Comparison of ENCODE assay signal across 8 cellular contexts in the genomic region with DNA sequence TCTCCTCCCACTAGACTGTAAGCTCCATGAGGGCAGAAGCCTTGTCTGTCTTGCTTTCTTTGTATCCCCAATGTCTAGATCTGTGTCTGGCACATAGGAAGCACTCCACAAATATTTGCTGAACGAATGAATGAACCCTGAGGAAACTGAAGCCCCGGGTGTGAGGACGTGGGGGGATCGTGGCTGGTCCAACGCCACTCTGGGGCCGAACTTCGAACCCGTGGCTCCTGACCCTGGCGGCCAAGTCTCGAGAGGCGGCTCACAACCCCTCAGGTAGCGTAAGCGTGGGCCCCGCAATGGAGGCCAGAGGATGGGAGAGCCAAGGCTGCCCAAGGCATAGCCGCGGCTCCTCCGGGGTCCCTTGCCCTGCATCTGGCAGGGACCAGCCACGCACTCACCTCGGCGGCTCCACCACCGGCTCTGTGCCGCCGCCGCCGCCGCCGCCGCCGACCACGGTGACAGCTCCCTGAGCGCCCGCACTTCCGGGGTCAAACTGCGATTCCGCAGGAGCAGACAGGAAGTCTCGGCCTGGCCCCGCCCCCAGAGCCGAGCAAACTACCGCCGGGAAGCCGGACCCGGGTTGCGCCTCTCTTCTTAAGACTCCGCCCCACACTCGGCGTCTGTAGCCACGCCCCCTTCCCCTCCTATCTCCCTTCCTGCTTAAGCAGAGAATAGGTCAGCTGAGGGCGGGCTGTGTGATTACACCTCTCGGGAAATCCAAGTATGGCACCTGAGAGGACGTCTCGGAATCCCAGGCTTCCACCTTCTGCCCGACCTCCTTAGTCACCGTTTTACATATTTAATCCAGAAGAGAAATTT. TPM values are rescaled to one million over a fixed set of nuclear protein-coding genes. Genes with fewer than 3 reads are reported as not detected.
A peak's percentile ranks its signal among the peaks of the same experiment; 100 is the strongest.
DNase-seq lines count a peak whose midpoint lies in the region; ATAC-seq lines count a peak whose summit lies in the region.

A gene with protein sequence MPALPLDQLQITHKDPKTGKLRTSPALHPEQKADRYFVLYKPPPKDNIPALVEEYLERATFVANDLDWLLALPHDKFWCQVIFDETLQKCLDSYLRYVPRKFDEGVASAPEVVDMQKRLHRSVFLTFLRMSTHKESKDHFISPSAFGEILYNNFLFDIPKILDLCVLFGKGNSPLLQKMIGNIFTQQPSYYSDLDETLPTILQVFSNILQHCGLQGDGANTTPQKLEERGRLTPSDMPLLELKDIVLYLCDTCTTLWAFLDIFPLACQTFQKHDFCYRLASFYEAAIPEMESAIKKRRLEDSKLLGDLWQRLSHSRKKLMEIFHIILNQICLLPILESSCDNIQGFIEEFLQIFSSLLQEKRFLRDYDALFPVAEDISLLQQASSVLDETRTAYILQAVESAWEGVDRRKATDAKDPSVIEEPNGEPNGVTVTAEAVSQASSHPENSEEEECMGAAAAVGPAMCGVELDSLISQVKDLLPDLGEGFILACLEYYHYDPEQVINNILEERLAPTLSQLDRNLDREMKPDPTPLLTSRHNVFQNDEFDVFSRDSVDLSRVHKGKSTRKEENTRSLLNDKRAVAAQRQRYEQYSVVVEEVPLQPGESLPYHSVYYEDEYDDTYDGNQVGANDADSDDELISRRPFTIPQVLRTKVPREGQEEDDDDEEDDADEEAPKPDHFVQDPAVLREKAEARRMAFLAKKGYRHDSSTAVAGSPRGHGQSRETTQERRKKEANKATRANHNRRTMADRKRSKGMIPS (minus strand): TSS at position 495 of the 819 bp plus-strand sequence. CDS start 5,949 bp downstream, outside the sequence.

- H4K8ac ChIP-seq in mesenchymal stem cell (ENCODE audit: low read length) = peak within 1 kb of the TSS; percentile 89

- H3K9ac ChIP-seq in NT2/D1 (ENCODE audit: insufficient read length, low read depth) (peak within 1 kb of the TSS; percentile 74), endocrine pancreas (ENCODE audit: control insufficient read depth, insufficient read depth, low read length) (peak within 1 kb of the TSS; percentile 90), mesenchymal stem cell (ENCODE audit: low read length) (peak within 1 kb of the TSS; percentile 95)

- peak; percentile 99 for DNase-seq in COR-L47 (lab: John Stamatoyannopoulos, UW)
- DNase-seq in HUDEP-2 (lab: John Stamatoyannopoulos, UW; ENCODE audit: unreplicated experiment in 76 of 76) = peak; percentile 35 to 99 (median 96)
- peak; percentile 92 for DNase-seq in NT2/D1 (ENCODE audit: low read depth, low spot score)
- peak; percentile 96 for DNase-seq in activated CD8-positive, alpha-beta memory T cell treated with anti-CD3 and anti-CD28 coated beads, Interleukin-2, amount 50 U/mL, for 1 hour (ENCODE audit: extremely low read depth)
- peak; percentile 96 for DNase-seq in mesenchymal stem cell
- DNase-seq in stimulated activated CD8-positive, alpha-beta memory T cell treated with anti-CD3 and anti-CD28 coated beads, Interleukin-12 subunit alpha, Interleukin-12 subunit beta, amount 100 ng/mL, for 4 hours (ENCODE audit: low read depth) = peak; percentile 98

- H3K4me3 ChIP-seq in NT2/D1 (ENCODE audit: insufficient read length, low read depth) (peak within 1 kb of the TSS; percentile 90), endocrine pancreas (ENCODE audit: control insufficient read depth, insufficient read depth, low read length) (peak within 1 kb of the TSS; percentile 76), mesenchymal stem cell (ENCODE audit: insufficient read depth in 1 of 2, low read depth in 1 of 2, low read length in 2 of 2) (peak within 1 kb of the TSS; percentile 84 to 86)

- peak within 1 kb of the TSS; percentile 37 for H2BK15ac ChIP-seq in mesenchymal stem cell (ENCODE audit: low read depth, poor library complexity, severe bottlenecking)

- H2BK12ac ChIP-seq in mesenchymal stem cell (ENCODE audit: low read length in 2 of 2) = peak within 1 kb of the TSS in 1 of 2 experiments; percentile 29

- H3K4me1 ChIP-seq in NT2/D1 (ENCODE audit: insufficient read depth, insufficient read length) = no peaks in the 10 kb centered on the region
- peaks cover 4% of the 10 kb centered on the region for H3K4me1 ChIP-seq in endocrine pancreas (ENCODE audit: control insufficient read depth, insufficient read depth, low read length)
- H3K4me1 ChIP-seq in mesenchymal stem cell (ENCODE audit: control insufficient read depth, insufficient read depth, low read depth, low read length) = peaks cover 7% of the 10 kb centered on the region

- H3K4me2 ChIP-seq in mesenchymal stem cell (ENCODE audit: low read length, poor library complexity, severe bottlenecking) = peak within 1 kb of the TSS; percentile 66

- H2BK5ac ChIP-seq in mesenchymal stem cell (ENCODE audit: low read depth, low read length, poor library complexity, severe bottlenecking) = peak within 1 kb of the TSS; percentile 46

- H3K14ac ChIP-seq in mesenchymal stem cell (ENCODE audit: low read length in 2 of 2) = no peak within 1 kb of the TSS

- H2AK5ac ChIP-seq in mesenchymal stem cell (ENCODE audit: low read length, severe bottlenecking) = no peak within 1 kb of the TSS

- peaks cover 25% of the 10 kb centered on the region for H3K79me1 ChIP-seq in mesenchymal stem cell (replicated peaks; ENCODE audit: low read length, poor library complexity, severe bottlenecking)

- peak within 1 kb of the TSS; percentile 59 for H4K91ac ChIP-seq in mesenchymal stem cell (ENCODE audit: low read length)

- peak within 1 kb of the TSS; percentile 59 to 85 for H3K4ac ChIP-seq in mesenchymal stem cell (ENCODE audit: low read depth in 1 of 2, low read length in 2 of 2)

- no peak within 1 kb of the TSS for H2BK120ac ChIP-seq in mesenchymal stem cell (ENCODE audit: low read depth, low read length)

- no peak within 1 kb of the TSS for H3K23ac ChIP-seq in mesenchymal stem cell (ENCODE audit: low read length in 2 of 2)

- H3K18ac ChIP-seq in mesenchymal stem cell (ENCODE audit: low read depth in 1 of 2, low read length in 2 of 2) = peak within 1 kb of the TSS; percentile 64 to 81

- H3K36me3 ChIP-seq in NT2/D1 (ENCODE audit: insufficient read depth, insufficient read length, low read length) (peaks cover 21% of the 10 kb centered on the region), endocrine pancreas (ENCODE audit: control insufficient read depth, insufficient read depth, low read length) (no peaks in the 10 kb centered on the region), mesenchymal stem cell (ENCODE audit: control insufficient read depth in 1 of 2, insufficient read depth in 2 of 2, low read depth in 1 of 2, low read length in 2 of 2) (peaks cover 5 to 22% of the 10 kb centered on the region in 2 experiments)

- H3K27me3 ChIP-seq in NT2/D1 (ENCODE audit: insufficient read depth, insufficient read length) (no peaks in the 10 kb centered on the region), endocrine pancreas (ENCODE audit: control insufficient read depth, insufficient read depth, low read length) (no peaks in the 10 kb centered on the region), mesenchymal stem cell (ENCODE audit: control insufficient read depth in 1 of 2, insufficient read depth in 1 of 2, low read length in 2 of 2) (no peaks in the 10 kb centered on the region)

- ATAC-seq in GM21381 (IDR thresholded peaks at IDR 0.05; ENCODE audit: unreplicated experiment) = peak; percentile 95

- peak within 1 kb of the TSS; percentile 44 for H3K27ac ChIP-seq in mesenchymal stem cell (ENCODE audit: low read length, poor library complexity, severe bottlenecking)

- under 1% methylated on average over 52 of the region's 53 CpGs for WGBS in mesenchymal stem cell

- no peaks in the 10 kb centered on the region for H3K9me3 ChIP-seq in NT2/D1 (ENCODE audit: insufficient read depth, low read length)
- no peaks in the 10 kb centered on the region for H3K9me3 ChIP-seq in endocrine pancreas (ENCODE audit: control insufficient read depth, low read length)
- no peaks in the 10 kb centered on the region for H3K9me3 ChIP-seq in mesenchymal stem cell (ENCODE audit: control insufficient read depth, low read length)

- H2AFZ ChIP-seq in mesenchymal stem cell (ENCODE audit: low read depth, low read length) = peak within 1 kb of the TSS; percentile 83

RNA-seq across cellular contexts. Expression of the gene that starts here (rescaled TPM):
- polyA plus RNA-seq in mesenchymal stem cell (2013, experiment 1 of 2) = 43.5 TPM
- polyA plus RNA-seq in mesenchymal stem cell (2013, experiment 2 of 2) = 43.8 TPM

Comparison
In these comparisons a context has a peak if more than half of its experiments do, and no peak if none do; other contexts are left out.
1. Peak in every context shown above with its lines: DNase-seq, ATAC-seq, H3K4me3 ChIP-seq and H3K27ac ChIP-seq.